Comparison of ENCODE assay signal across 10 cellular contexts in the genomic region with DNA sequence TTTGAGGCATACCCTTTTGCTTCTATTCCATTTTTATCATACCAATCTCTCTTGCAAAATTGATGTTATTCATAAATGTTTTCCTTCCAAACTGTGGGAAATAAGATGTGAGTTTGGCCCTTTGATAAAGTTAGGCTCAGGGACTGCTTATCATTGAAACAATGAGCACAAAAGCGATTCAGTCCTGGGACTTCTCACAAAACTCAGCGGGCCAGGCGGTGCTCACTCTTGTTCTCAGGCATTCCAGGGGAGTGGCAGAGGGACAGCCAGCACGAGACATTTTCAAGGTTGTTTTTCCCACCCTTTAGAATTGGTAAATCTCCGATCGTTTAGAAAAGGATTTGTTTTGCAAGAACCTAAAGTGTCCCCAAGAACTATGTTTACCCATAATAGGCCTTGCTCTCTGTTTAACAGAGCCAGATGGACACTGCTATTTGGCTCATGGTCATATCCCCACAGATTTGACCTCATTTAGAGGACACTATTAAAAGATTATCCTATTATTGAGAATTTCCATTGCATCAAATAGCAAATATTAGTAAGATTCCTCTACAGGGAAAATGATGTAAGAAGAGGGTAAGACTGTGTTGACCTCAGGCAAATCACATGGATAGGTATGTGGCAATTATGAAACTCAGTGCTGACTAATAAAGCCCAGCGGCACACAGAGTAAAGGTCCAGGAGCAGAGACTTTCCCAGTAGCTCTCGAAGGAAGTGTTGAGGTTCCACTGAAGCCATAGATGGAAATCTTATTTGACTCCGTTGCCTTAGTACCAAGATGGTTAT.
DNase-seq lines count a peak whose midpoint lies in the region; ATAC-seq, FAIRE-seq and TF ChIP-seq lines count a peak whose summit lies in the region.
"Had no signal": no experiment of that assay in that cellular context is flagged by ENCODE, and none has a peak within 500 bp of the region (broad histone marks: within the 10 kb centered on the region; RNA-seq: fewer than 3 reads in every experiment).

No MANE protein-coding gene starts in this region.

- H2BK15ac ChIP-seq in neuronal stem cell (ENCODE audit: low read length), result no peak overlapping the region

- H3K79me2 ChIP-seq in OCI-LY7 (ENCODE audit: insufficient read depth, low read depth, low read length), result no peaks in the 10 kb centered on the region
- no peaks in the 10 kb centered on the region for H3K79me2 ChIP-seq in endothelial cell of umbilical vein (ENCODE audit: control insufficient read depth, insufficient read depth, low read length)

- no peak for ATAC-seq in activated T-cell treated with anti-CD3 and anti-CD28 coated beads, Interleukin-2, amount 50 U/mL, for 72 hours (replicated peaks in 1 of 2)

- no peak overlapping the region for H3K4me2 ChIP-seq in OCI-LY7 (ENCODE audit: low read length)
- H3K4me2 ChIP-seq in endothelial cell of umbilical vein (ENCODE audit: insufficient read depth, low read length), result no peak overlapping the region
- no peak overlapping the region for H3K4me2 ChIP-seq in neuronal stem cell (ENCODE audit: insufficient read depth, low read length, poor library complexity, severe bottlenecking)

- H3K4me3 Mint-ChIP-seq in activated T-cell treated with anti-CD3 and anti-CD28 coated beads, Interleukin-2, amount 50 U/mL, for 72 hours, result no peak overlapping the region

- H2AK5ac ChIP-seq in neuronal stem cell (ENCODE audit: low read depth, low read length), result no peak overlapping the region

- H4K91ac ChIP-seq in neuronal stem cell (ENCODE audit: low read depth, low read length, poor library complexity), result no peak overlapping the region

- no peaks in the 10 kb centered on the region for H3K27me3 ChIP-seq in endothelial cell of umbilical vein (ENCODE audit: control insufficient read depth in 2 of 2, insufficient read depth in 2 of 2, low read length in 2 of 2)
- no peaks in the 10 kb centered on the region for H3K27me3 ChIP-seq in neuronal stem cell (ENCODE audit: control insufficient read depth in 3 of 3, insufficient read depth in 3 of 3, low read depth in 1 of 3, low read length in 3 of 3)

- H3K36me3 Mint-ChIP-seq in activated T-cell treated with anti-CD3 and anti-CD28 coated beads, Interleukin-2, amount 50 U/mL, for 72 hours (ENCODE audit: insufficient read depth in 2 of 2), result peaks cover 2% of the 10 kb centered on the region in 2 donors

- no peak overlapping the region for H3K9ac ChIP-seq in endothelial cell of umbilical vein (replicated peaks; ENCODE audit: extremely low read depth, insufficient read depth, low read length)
- no peak overlapping the region for H3K9ac ChIP-seq in neuronal stem cell (ENCODE audit: low read depth, low read length, poor library complexity)

- FAIRE-seq in endothelial cell of umbilical vein (lab: Jason Lieb, UNC), result no peak
- FAIRE-seq: RCC 7860 had no signal

- no peak overlapping the region for H2BK120ac ChIP-seq in neuronal stem cell (ENCODE audit: low read depth, low read length)

- H3K9me2 ChIP-seq in OCI-LY7 (ENCODE audit: insufficient read depth, low read length), result no peaks in the 10 kb centered on the region

- H3K18ac ChIP-seq in neuronal stem cell (ENCODE audit: low read length), result no peak overlapping the region

- CTCF ChIA-PET in OCI-LY7 (lab: Charles Lee; ENCODE audit: unreplicated experiment) (no interaction called here), endothelial cell of umbilical vein (lab: Charles Lee) (no interaction called here)

- no peaks in the 10 kb centered on the region for H3K9me1 ChIP-seq in endothelial cell of umbilical vein (replicated peaks; ENCODE audit: control insufficient read depth, extremely low read depth, insufficient read depth, low read length)

- H4K20me1 ChIP-seq in OCI-LY7 (ENCODE audit: insufficient read depth, low read length), result no peaks in the 10 kb centered on the region
- no peaks in the 10 kb centered on the region for H4K20me1 ChIP-seq in endothelial cell of umbilical vein (replicated peaks; ENCODE audit: control insufficient read depth, extremely low read depth, insufficient read depth, low read length)

- H2BK5ac ChIP-seq in neuronal stem cell (ENCODE audit: low read length), result no peak overlapping the region

- no peak overlapping the region for H3K14ac ChIP-seq in neuronal stem cell (ENCODE audit: low read length)

- no peaks in the 10 kb centered on the region for H3K27me3 Mint-ChIP-seq in activated T-cell treated with anti-CD3 and anti-CD28 coated beads, Interleukin-2, amount 50 U/mL, for 72 hours (ENCODE audit: low read depth)

- H3K9me3 ChIP-seq in OCI-LY7 (ENCODE audit: low read length) (no peaks in the 10 kb centered on the region), endothelial cell of umbilical vein (replicated peaks; ENCODE audit: control insufficient read depth, insufficient read depth, low read length) (no peaks in the 10 kb centered on the region), neuronal stem cell (replicated peaks in 1 of 2; ENCODE audit: control insufficient read depth in 2 of 2, insufficient read depth in 1 of 2, low read depth in 1 of 2, low read length in 2 of 2) (no peaks in the 10 kb centered on the region)

- DNase-seq in Daoy (ENCODE audit: low read depth) (peak; percentile 35), OCI-LY7 (ENCODE audit: low spot score) (peak; percentile 10), endothelial cell of umbilical vein (ENCODE audit: low read depth, low spot score) (peak; percentile 73), neuronal stem cell (ENCODE audit: low spot score) (peak; percentile 43), GOT3 (lab: John Stamatoyannopoulos, UW) (no peak), UCSD-AML1 (lab: John Stamatoyannopoulos, UW; ENCODE audit: unreplicated experiment) (no peak), GF-D8 (lab: John Stamatoyannopoulos, UW) (no peak)
- DNase-seq in activated T-cell treated with anti-CD3 and anti-CD28 coated beads, Interleukin-2, amount 50 U/mL, for 72 hours, result no peak
- DNase-seq: activated effector memory CD4-positive, alpha-beta T cell treated with anti-CD3 and anti-CD28 coated beads, Interleukin-2, amount 50 U/mL, for 16 hours had no signal

- H3K27ac Mint-ChIP-seq in activated T-cell treated with anti-CD3 and anti-CD28 coated beads, Interleukin-2, amount 50 U/mL, for 72 hours, result no peak overlapping the region

- H3K27ac ChIP-seq in OCI-LY7 (ENCODE audit: low read depth, low read length, poor library complexity, severe bottlenecking) (no peak overlapping the region), endothelial cell of umbilical vein (ENCODE audit: insufficient read depth, low read depth, low read length) (no peak overlapping the region), neuronal stem cell (replicated peaks; ENCODE audit: low read length) (peak overlapping the region; percentile 65)

- H3K36me3 ChIP-seq in OCI-LY7 (ENCODE audit: insufficient read depth, low read length) (no peaks in the 10 kb centered on the region), endothelial cell of umbilical vein (ENCODE audit: control insufficient read depth in 2 of 2, extremely low read depth in 1 of 2, insufficient read depth in 2 of 2, low read length in 2 of 2) (peaks cover 0 to 2% of the 10 kb centered on the region in 2 experiments), neuronal stem cell (replicated peaks in 1 of 2; ENCODE audit: control insufficient read depth in 2 of 2, insufficient read depth in 2 of 2, low read length in 2 of 2) (no peaks in the 10 kb centered on the region)

- no peak overlapping the region for H3K4me3 ChIP-seq in OCI-LY7 (ENCODE audit: low read depth, low read length, poor library complexity, severe bottlenecking)
- H3K4me3 ChIP-seq in endothelial cell of umbilical vein (replicated peaks in 1 of 3; ENCODE audit: insufficient read depth in 1 of 3, low read depth in 1 of 3, low read length in 3 of 3), result no peak overlapping the region
- H3K4me3 ChIP-seq in neuronal stem cell (ENCODE audit: low read length in 2 of 2), result no peak overlapping the region

- H3K9me3 Mint-ChIP-seq in activated T-cell treated with anti-CD3 and anti-CD28 coated beads, Interleukin-2, amount 50 U/mL, for 72 hours, result peaks cover 6 to 11% of the 10 kb centered on the region in 2 donors

- no peak for TF ChIP-seq CTCF in OCI-LY7 (conservative IDR thresholded peaks at IDR 0.05; ENCODE audit: low read length)
- TF ChIP-seq CTCF in endothelial cell of umbilical vein (IDR thresholded peaks at IDR 0.05; ENCODE audit: extremely low read depth in 1 of 2, insufficient read depth in 1 of 2, low read depth in 1 of 2, low read length in 2 of 2), result no peak

- no peak overlapping the region for H3K4ac ChIP-seq in neuronal stem cell (ENCODE audit: low read length)

- no peak overlapping the region for H2BK12ac ChIP-seq in neuronal stem cell (ENCODE audit: low read length)

- H3K4me1 Mint-ChIP-seq in activated T-cell treated with anti-CD3 and anti-CD28 coated beads, Interleukin-2, amount 50 U/mL, for 72 hours (ENCODE audit: low read depth), result peaks cover 4% of the 10 kb centered on the region

- POLR2A ChIA-PET in OCI-LY7 (lab: Charles Lee), result no interaction called here
- POLR2A ChIA-PET in endothelial cell of umbilical vein (lab: Charles Lee), result no interaction called here

- TF ChIP-seq POLR2A in endothelial cell of umbilical vein (IDR thresholded peaks at IDR 0.05; ENCODE audit: low read depth, low read length), result no peak

- intact Hi-C loops in OCI-LY7 (cut with micrococcal nuclease; ENCODE audit: unreplicated experiment) (no loop called here), endothelial cell of umbilical vein (cut with micrococcal nuclease) (no loop called here)

- no peaks in the 10 kb centered on the region for H3K4me1 ChIP-seq in OCI-LY7 (ENCODE audit: insufficient read depth, low read length, poor library complexity, severe bottlenecking)
- no peaks in the 10 kb centered on the region for H3K4me1 ChIP-seq in endothelial cell of umbilical vein (ENCODE audit: control insufficient read depth, extremely low read depth, insufficient read depth, low read length)
- peaks cover 0 to 7% of the 10 kb centered on the region in 2 donors for H3K4me1 ChIP-seq in neuronal stem cell (ENCODE audit: control insufficient read depth in 2 of 2, insufficient read depth in 1 of 2, low read depth in 1 of 2, low read length in 2 of 2)

- H4K8ac ChIP-seq in neuronal stem cell (ENCODE audit: low read depth, low read length), result no peak overlapping the region

- WGBS in neuronal stem cell (ENCODE audit: extremely low coverage in 2 of 2, insufficient read length in 2 of 2, insufficient replicate concordance in 1 of 2), 2 donors, result no CpG with 5 or more reads among the region's 9 CpGs

- no peaks in the 10 kb centered on the region for H3K79me1 ChIP-seq in neuronal stem cell (ENCODE audit: low read depth, low read length)

- no TSS peak for BruUV-seq in OCI-LY7 (replicated peaks; lab: Mats Ljungman, UMichigan)
- BruUV-seq in endothelial cell of umbilical vein (replicated peaks; lab: Mats Ljungman, UMichigan), result no TSS peak

- H2AFZ ChIP-seq in OCI-LY7 (ENCODE audit: low read length) (no peak overlapping the region), endothelial cell of umbilical vein (ENCODE audit: low read depth, low read length) (no peak overlapping the region), neuronal stem cell (ENCODE audit: low read length) (peak overlapping the region; percentile 28)

- no peak overlapping the region for H3K23ac ChIP-seq in neuronal stem cell (ENCODE audit: low read depth, low read length, poor library complexity)

- dilution Hi-C loops in endothelial cell of umbilical vein (cut with MboI; ENCODE audit: extremely low pct_ligation_motif_present, low sequenced_read_pairs), result no loop called here

TF ChIP-seq in endothelial cell of umbilical vein, 7 proteins besides CTCF, POLR2A, EP300 and RAD21 (continues in another document):
- no peak for TF ChIP-seq FOS (IDR thresholded peaks at IDR 0.05; ENCODE audit: borderline replicate concordance, insufficient read depth, low read length)

Comparison
In these comparisons a context has a peak if more than half of its experiments do, and no peak if none do; other contexts are left out.
1. DNase-seq: peak in Daoy (single experiment), OCI-LY7 (single experiment), endothelial cell of umbilical vein (single experiment) and neuronal stem cell (single experiment); none in GOT3 (single experiment), UCSD-AML1 (single experiment), GF-D8 (single experiment) and activated T-cell treated with anti-CD3 and anti-CD28 coated beads, Interleukin-2, amount 50 U/mL, for 72 hours (0 of 2).